In the genomic region with DNA sequence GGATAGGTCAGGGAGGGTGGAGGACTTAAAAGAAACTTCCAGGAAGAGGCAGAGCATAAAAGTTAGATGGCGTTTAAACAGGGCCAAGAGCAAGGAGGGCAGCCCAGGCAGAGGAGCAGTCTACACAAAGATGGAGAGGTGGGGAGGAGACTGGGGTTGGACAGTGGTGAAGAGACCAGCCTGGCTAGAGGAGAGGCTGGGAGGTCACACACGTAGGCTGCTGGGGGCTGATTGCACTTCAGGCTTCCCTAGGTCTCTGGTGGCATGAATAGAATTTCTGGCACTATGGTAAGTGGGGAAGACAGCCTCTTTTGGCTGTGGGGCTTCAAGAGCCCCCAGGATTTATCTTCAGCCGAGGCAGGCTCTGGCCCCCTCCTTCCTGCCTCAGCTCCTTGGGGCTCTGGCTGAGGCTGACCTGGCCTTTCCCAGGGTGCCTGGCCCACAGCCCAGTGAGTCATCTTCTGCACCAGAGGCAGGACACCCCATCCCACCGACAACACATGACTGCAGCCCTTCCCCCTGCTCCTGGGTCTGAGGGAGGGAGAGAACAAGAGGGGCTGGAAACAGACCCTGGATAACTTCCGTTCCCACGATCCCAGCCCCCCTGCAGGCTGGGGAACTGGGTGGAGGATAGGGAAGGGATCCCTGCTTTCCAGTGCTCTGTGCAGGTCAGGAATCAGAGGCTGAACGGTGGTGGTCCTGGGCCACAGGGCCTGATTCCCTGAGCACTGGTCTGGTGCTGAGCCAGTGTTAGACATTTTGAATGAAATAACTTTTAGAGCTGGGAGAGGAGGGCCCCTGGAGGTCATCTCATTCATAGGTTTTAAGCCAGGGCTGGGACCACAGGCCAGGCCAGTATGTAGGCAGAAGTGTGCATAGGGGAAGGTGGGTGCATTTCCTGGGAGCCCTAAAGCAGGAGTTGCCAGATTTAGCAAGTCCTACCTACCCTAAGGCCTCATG, we compare ENCODE assay signal across 1 cellular context.
TF ChIP-seq lines count a peak whose summit lies in the region.

No MANE protein-coding gene starts in this region.

TF ChIP-seq in HepG2, 621 proteins besides CTCF, POLR2A, EP300 and RAD21 (continued from another document):
- TF ChIP-seq GATAD1 (CRISPR knock-in tag; IDR thresholded peaks at IDR 0.05): 0 out of 2 replicates have a peak, but pooled peaks have one; percentile 26
- TF ChIP-seq, protein P1, sequence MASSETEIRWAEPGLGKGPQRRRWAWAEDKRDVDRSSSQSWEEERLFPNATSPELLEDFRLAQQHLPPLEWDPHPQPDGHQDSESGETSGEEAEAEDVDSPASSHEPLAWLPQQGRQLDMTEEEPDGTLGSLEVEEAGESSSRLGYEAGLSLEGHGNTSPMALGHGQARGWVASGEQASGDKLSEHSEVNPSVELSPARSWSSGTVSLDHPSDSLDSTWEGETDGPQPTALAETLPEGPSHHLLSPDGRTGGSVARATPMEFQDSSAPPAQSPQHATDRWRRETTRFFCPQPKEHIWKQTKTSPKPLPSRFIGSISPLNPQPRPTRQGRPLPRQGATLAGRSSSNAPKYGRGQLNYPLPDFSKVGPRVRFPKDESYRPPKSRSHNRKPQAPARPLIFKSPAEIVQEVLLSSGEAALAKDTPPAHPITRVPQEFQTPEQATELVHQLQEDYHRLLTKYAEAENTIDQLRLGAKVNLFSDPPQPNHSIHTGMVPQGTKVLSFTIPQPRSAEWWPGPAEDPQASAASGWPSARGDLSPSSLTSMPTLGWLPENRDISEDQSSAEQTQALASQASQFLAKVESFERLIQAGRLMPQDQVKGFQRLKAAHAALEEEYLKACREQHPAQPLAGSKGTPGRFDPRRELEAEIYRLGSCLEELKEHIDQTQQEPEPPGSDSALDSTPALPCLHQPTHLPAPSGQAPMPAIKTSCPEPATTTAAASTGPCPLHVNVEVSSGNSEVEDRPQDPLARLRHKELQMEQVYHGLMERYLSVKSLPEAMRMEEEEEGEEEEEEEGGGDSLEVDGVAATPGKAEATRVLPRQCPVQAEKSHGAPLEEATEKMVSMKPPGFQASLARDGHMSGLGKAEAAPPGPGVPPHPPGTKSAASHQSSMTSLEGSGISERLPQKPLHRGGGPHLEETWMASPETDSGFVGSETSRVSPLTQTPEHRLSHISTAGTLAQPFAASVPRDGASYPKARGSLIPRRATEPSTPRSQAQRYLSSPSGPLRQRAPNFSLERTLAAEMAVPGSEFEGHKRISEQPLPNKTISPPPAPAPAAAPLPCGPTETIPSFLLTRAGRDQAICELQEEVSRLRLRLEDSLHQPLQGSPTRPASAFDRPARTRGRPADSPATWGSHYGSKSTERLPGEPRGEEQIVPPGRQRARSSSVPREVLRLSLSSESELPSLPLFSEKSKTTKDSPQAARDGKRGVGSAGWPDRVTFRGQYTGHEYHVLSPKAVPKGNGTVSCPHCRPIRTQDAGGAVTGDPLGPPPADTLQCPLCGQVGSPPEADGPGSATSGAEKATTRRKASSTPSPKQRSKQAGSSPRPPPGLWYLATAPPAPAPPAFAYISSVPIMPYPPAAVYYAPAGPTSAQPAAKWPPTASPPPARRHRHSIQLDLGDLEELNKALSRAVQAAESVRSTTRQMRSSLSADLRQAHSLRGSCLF (CRISPR knock-in tag; IDR thresholded peaks at IDR 0.05; ENCODE audit: borderline replicate concordance): no peak
- TF ChIP-seq ZNF703 (CRISPR knock-in tag; IDR thresholded peaks at IDR 0.05; ENCODE audit: borderline replicate concordance): no peak
- TF ChIP-seq NPAS2 (CRISPR knock-in tag; IDR thresholded peaks at IDR 0.05; ENCODE audit: borderline replicate concordance): no peak
- TF ChIP-seq STAG1 (CRISPR knock-in tag; IDR thresholded peaks at IDR 0.05): peak; percentile 71
- TF ChIP-seq ZNF468 (CRISPR knock-in tag; IDR thresholded peaks at IDR 0.05): no peak
- no peak for TF ChIP-seq PHF20 (CRISPR knock-in tag; IDR thresholded peaks at IDR 0.05)
- TF ChIP-seq ZFP90 (CRISPR knock-in tag; IDR thresholded peaks at IDR 0.05; ENCODE audit: borderline replicate concordance): peak; percentile 31; the same call in 1 of the 2 replicates
- 0 out of 2 replicates have a peak, but pooled peaks have one; percentile 57 for TF ChIP-seq SMAD1 (CRISPR knock-in tag; IDR thresholded peaks at IDR 0.05; ENCODE audit: borderline replicate concordance, low read depth)
- TF ChIP-seq TEAD3 (CRISPR knock-in tag; optimal IDR thresholded peaks at IDR 0.05; ENCODE audit: borderline replicate concordance): peak; percentile 5
- 0 out of 2 replicates have a peak, but pooled peaks have one; percentile 20 for TF ChIP-seq HDAC1 (CRISPR knock-in tag; IDR thresholded peaks at IDR 0.05)
